ENCODE assay signal across 1 cellular context in genomic region chr4:107734120-107734519, GRCh38.
TF ChIP-seq lines count a peak whose summit lies in the region.

No MANE protein-coding gene starts in this region.

TF ChIP-seq in Ishikawa, 13 proteins besides CTCF, POLR2A, EP300 and RAD21 (continued from another document):
- TF ChIP-seq FOXM1 (IDR thresholded peaks at IDR 0.05; ENCODE audit: borderline replicate concordance, low read depth) = no peak
- no peak for TF ChIP-seq CEBPB (IDR thresholded peaks at IDR 0.05)
- TF ChIP-seq ZBTB7A (IDR thresholded peaks at IDR 0.05; ENCODE audit: low read depth) = no peak
- TF ChIP-seq, protein P1, sequence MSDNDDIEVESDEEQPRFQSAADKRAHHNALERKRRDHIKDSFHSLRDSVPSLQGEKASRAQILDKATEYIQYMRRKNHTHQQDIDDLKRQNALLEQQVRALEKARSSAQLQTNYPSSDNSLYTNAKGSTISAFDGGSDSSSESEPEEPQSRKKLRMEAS (IDR thresholded peaks at IDR 0.05) = no peak
- TF ChIP-seq CREB1 (IDR thresholded peaks at IDR 0.05; ENCODE audit: low read depth) = no peak
- TF ChIP-seq TEAD4 (IDR thresholded peaks at IDR 0.05) = no peak
- no peak for TF ChIP-seq TAF1 (IDR thresholded peaks at IDR 0.05; ENCODE audit: low read depth)
